ENCODE assay signal across 8 cellular contexts in genomic region chr16:4116328-4117249, GRCh38. TPM values are rescaled to one million over a fixed set of nuclear protein-coding genes. Genes with fewer than 3 reads are reported as not detected.
A peak's percentile ranks its signal among the peaks of the same experiment; 100 is the strongest.
DNase-seq lines count a peak whose midpoint lies in the region; ATAC-seq and TF ChIP-seq lines count a peak whose summit lies in the region.

TSS of gene ADCY9 (minus strand) at chr16:4116442. CDS start at chr16:4115442, 1,000 bp downstream.

- H3K4me1 ChIP-seq in adipocyte (ENCODE audit: control insufficient read depth, insufficient read depth, low read length) (peaks cover 34% of the 10 kb centered on the region), parathyroid adenoma (peaks cover 6% of the 10 kb centered on the region), tibial nerve (peaks cover 0 to 48% (median 33%) of the 10 kb centered on the region in 4 donors)

- peak in 1 of 2 donors; percentile 70 for TF ChIP-seq POLR2A in tibial nerve (IDR thresholded peaks at IDR 0.05)

- peak; percentile 68 for ATAC-seq in GM19397 (IDR thresholded peaks at IDR 0.05; ENCODE audit: unreplicated experiment)

- intact Hi-C loops in cardiac septum (cut with DNase I): loop anchor here (5.0 to 10.0 kb wide), 3 partner anchors 62 to 136 kb away; no protein-coding TSS in a partner anchor

- H2AFZ ChIP-seq in parathyroid adenoma: peak within 1 kb of the TSS; percentile 94

- peak within 1 kb of the TSS; percentile 49 for H3K27ac ChIP-seq in parathyroid adenoma
- peak within 1 kb of the TSS; percentile 78 to 88 (median 83) for H3K27ac ChIP-seq in tibial nerve

- no peaks in the 10 kb centered on the region for H3K36me3 ChIP-seq in adipocyte (ENCODE audit: control insufficient read depth, insufficient read depth, low read length, severe bottlenecking)
- H3K36me3 ChIP-seq in parathyroid adenoma (ENCODE audit: control insufficient read depth, insufficient read depth, low read length): no peaks in the 10 kb centered on the region
- H3K36me3 ChIP-seq in tibial nerve: peaks cover 0 to 10% (median 0%) of the 10 kb centered on the region in 3 donors

- WGBS in tibial nerve, 2 donors: 3 to 12% methylated on average over 16 to 69 of the region's 104 CpGs

- H3K9me3 ChIP-seq in adipocyte (ENCODE audit: control insufficient read depth, low read length): no peaks in the 10 kb centered on the region
- H3K9me3 ChIP-seq in parathyroid adenoma (ENCODE audit: control insufficient read depth, low read length): no peaks in the 10 kb centered on the region
- H3K9me3 ChIP-seq in tibial nerve: no peaks in the 10 kb centered on the region

- DNase-seq in CD1c-positive myeloid dendritic cell (ENCODE audit: extremely low spot score): peak; percentile 90
- peak; percentile 96 for DNase-seq in HuH-7 (ENCODE audit: low spot score)
- DNase-seq in T follicular helper cell (ENCODE audit: low read depth): peak; percentile 62
- DNase-seq in adipocyte (ENCODE audit: low read depth): peak; percentile 93
- DNase-seq in cardiac septum (ENCODE audit: low spot score): peak; percentile 86
- DNase-seq in tibial nerve (ENCODE audit: low spot score in 2 of 2): peak; percentile 40 to 49

- H3K9ac ChIP-seq in adipocyte (ENCODE audit: low read length): peak within 1 kb of the TSS; percentile 86
- peak within 1 kb of the TSS; percentile 87 for H3K9ac ChIP-seq in parathyroid adenoma

- H3K79me2 ChIP-seq in parathyroid adenoma: peaks cover 5% of the 10 kb centered on the region

- TF ChIP-seq EP300 in tibial nerve (IDR thresholded peaks at IDR 0.05): peak in 1 of 2 donors; percentile 65

- no peak for TF ChIP-seq CTCF in parathyroid adenoma (IDR thresholded peaks at IDR 0.05)
- TF ChIP-seq CTCF in tibial nerve (IDR thresholded peaks at IDR 0.05): no peak

- H3K4me3 ChIP-seq in adipocyte (ENCODE audit: low read length): peak within 1 kb of the TSS; percentile 82
- H3K4me3 ChIP-seq in parathyroid adenoma (ENCODE audit: low read depth, low read length): peak within 1 kb of the TSS; percentile 69
- H3K4me3 ChIP-seq in tibial nerve: peak within 1 kb of the TSS; percentile 51 to 89 (median 82)

- peaks cover 3% of the 10 kb centered on the region for H3K27me3 ChIP-seq in adipocyte (replicated peaks; ENCODE audit: control insufficient read depth, insufficient read depth, low read length)
- H3K27me3 ChIP-seq in parathyroid adenoma (ENCODE audit: control insufficient read depth, insufficient read depth, low read length): no peaks in the 10 kb centered on the region
- no peaks in the 10 kb centered on the region for H3K27me3 ChIP-seq in tibial nerve

- H3K4me2 ChIP-seq in parathyroid adenoma (ENCODE audit: low read length): peak within 1 kb of the TSS; percentile 95

RNA-seq across cellular contexts. Expression of gene ADCY9, which starts in this region (rescaled TPM):
- total RNA-seq in cardiac septum (44.0 TPM), tibial nerve (10 to 100 TPM; 19.0 to 32.7 (median 29.6) TPM)

Comparison
In these comparisons a context has a peak if more than half of its experiments do, and no peak if none do; other contexts are left out.
1. Peak in every context shown above with its lines: DNase-seq, ATAC-seq, H3K4me3 ChIP-seq and H3K27ac ChIP-seq.
2. DNase-seq: peak in every context shown above with its lines; median percentile 96 in HuH-7; 93 in adipocyte; 90 in CD1c-positive myeloid dendritic cell; 86 in cardiac septum; 62 in T follicular helper cell; 44 in tibial nerve.